9 cellular contexts compared by ENCODE assay signal in the genomic region with DNA sequence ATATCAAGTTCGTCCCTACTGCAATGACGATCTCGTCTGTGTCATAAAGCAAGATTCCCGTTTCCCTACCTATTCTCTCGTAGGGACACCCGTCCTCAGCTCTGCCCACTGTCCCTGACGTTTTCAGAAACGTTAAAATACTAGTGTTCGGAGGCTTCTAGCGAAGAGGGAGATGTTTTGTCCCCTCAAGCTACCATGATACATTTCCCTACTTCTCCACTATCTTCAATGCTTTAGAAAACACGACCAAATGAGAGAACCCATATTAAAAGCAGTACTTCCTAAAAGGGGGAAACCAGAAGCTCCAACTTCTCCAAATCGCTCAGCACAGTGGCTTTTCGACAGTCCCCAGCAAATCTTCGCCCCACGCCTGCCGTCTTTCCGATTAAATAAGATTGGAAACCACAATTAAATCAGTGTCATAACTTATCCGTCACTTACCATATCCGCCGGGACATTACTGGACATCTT. TPM values are rescaled to one million over a fixed set of nuclear protein-coding genes. Genes with fewer than 3 reads are reported as not detected.
A peak's percentile ranks its signal among the peaks of the same experiment; 100 is the strongest.
DNase-seq lines count a peak whose midpoint lies in the region; ATAC-seq, FAIRE-seq and TF ChIP-seq lines count a peak whose summit lies in the region.
"Had no signal": no experiment of that assay in that cellular context is flagged by ENCODE, and none has a peak within 500 bp of the region (broad histone marks: within the 10 kb centered on the region; RNA-seq: fewer than 3 reads in every experiment).

No MANE protein-coding gene starts in this region.

- DNase-seq in DMS 273 (lab: John Stamatoyannopoulos, UW; ENCODE audit: unreplicated experiment) (peak; percentile 52), DMS 273 treated with DMSO at 0.1 percent for 48 hours (lab: John Stamatoyannopoulos, UW) (no peak), NCI-H524 (lab: John Stamatoyannopoulos, UW) (peak; percentile 60 to 77), foreskin fibroblast (peak in 1 of 2 donors; percentile 43), occipital lobe (lab: John Stamatoyannopoulos, UW) (peak; percentile 17), H54 (ENCODE audit: insufficient read length, low spot score) (no peak)
- DNase-seq in activated T-cell treated with anti-CD3 and anti-CD28 coated beads, Interleukin-2, amount 50 U/mL, for 1 hour, result peak; percentile 31

- no peak for TF ChIP-seq CTCF in foreskin fibroblast (IDR thresholded peaks at IDR 0.05; ENCODE audit: low read depth, low read length)

- no peak for FAIRE-seq in H54 (lab: Jason Lieb, UNC)
- FAIRE-seq: A204.1 had no signal

- no peak for ATAC-seq in HG02763 (IDR thresholded peaks at IDR 0.05; ENCODE audit: unreplicated experiment)

- no peak for TF ChIP-seq POLR2A in H54 (IDR thresholded peaks at IDR 0.05; ENCODE audit: low read depth, low read length)

- H3K4me3 ChIP-seq in foreskin fibroblast (ENCODE audit: low read depth in 1 of 2, low read length in 2 of 2), result peak overlapping the region; percentile 81 to 87

RNA-seq across cellular contexts. Expression of a gene that starts 1.3 kb away (rescaled TPM):
- total RNA-seq in occipital lobe, result 75.5 TPM

Comparison
In these comparisons a context has a peak if more than half of its experiments do, and no peak if none do; other contexts are left out.
1. DNase-seq: peak in DMS 273 (single experiment), NCI-H524 (2 of 2), activated T-cell treated with anti-CD3 and anti-CD28 coated beads, Interleukin-2, amount 50 U/mL, for 1 hour (single experiment) and occipital lobe (single experiment); none in DMS 273 treated with DMSO at 0.1 percent for 48 hours (single experiment) and H54 (single experiment).